ENCODE assay signal across 9 cellular contexts in the genomic region with DNA sequence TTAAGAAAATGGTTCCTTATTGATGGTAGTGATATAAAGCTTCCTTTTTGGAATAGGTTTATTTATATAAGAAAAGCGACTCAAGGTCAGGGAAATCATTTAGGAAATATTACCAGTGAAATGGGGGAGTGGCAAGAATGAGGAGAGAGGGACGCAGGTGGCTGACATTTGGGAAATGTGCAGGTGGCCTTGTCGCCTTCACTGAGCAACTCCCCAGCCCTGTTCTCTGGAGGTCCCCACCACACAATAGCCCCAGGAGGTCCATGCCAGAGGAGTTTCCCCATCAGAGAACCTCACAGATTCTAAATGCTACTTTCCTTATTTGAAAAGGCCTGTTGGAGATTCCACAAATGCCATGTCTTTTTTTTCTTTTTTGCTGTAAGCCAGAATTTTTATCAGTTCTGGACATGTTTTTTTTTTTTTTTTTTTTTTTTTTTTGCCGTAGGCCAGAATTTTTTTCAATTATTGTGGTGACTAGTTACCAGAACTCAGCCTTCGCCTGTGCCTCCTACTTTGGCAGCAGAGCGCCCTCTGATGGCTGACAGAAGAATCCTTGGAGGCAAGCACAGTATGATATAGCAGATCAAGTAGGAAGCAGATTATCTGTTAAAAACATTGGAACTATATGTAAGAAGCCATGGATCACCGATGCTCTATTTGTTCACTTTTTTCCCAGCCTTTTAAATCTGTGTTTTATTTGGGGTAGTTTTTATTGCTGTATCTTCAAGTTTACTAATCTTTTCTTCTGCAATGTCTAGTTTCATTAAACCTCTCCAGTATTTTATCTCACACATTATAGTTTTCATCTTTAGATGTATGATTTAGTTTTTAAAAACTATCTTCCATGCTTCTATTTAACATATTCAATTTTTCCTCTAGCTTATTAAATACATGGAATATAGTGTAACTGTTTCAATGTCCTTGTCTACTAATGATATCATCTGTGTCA. TPM values are rescaled to one million over a fixed set of nuclear protein-coding genes. Genes with fewer than 3 reads are reported as not detected.
DNase-seq lines count a peak whose midpoint lies in the region; ATAC-seq, FAIRE-seq and TF ChIP-seq lines count a peak whose summit lies in the region.
"Had no signal": no experiment of that assay in that cellular context is flagged by ENCODE, and none has a peak within 500 bp of the region (broad histone marks: within the 10 kb centered on the region; RNA-seq: fewer than 3 reads in every experiment).

No MANE protein-coding gene starts in this region.

- H3K4me3 Mint-ChIP-seq in Calu3 (ENCODE audit: low read depth, unreplicated experiment), result no peak overlapping the region
- H3K4me3 Mint-ChIP-seq in MCF 10A (ENCODE audit: unreplicated experiment), result no peak overlapping the region

- H3K27me3 Mint-ChIP-seq in Calu3 (ENCODE audit: unreplicated experiment), result peaks cover 55% of the 10 kb centered on the region
- peaks cover 12% of the 10 kb centered on the region for H3K27me3 Mint-ChIP-seq in MCF 10A (ENCODE audit: insufficient read depth, unreplicated experiment)

- peak; percentile 54 for DNase-seq in Calu3
- DNase-seq in H54 (ENCODE audit: insufficient read length, low spot score), result peak; percentile 63
- peak; percentile 39 for DNase-seq in NCI-H2029 treated with DMSO at 0.1 percent for 48 hours (lab: John Stamatoyannopoulos, UW)
- DNase-seq in UCSD-AML1 (lab: John Stamatoyannopoulos, UW; ENCODE audit: unreplicated experiment), result peak; percentile 31
- DNase-seq in MCF 10A (ENCODE audit: unreplicated experiment), result peak; percentile 75
- peak; percentile 77 for DNase-seq in islet precursor cell
- DNase-seq in stimulated activated CD4-positive, alpha-beta T cell treated with anti-CD3 and anti-CD28 coated beads, Interleukin-4, amount 100 ng/mL, for 24 hours, result peak; percentile 62

- H3K4me1 Mint-ChIP-seq in Calu3 (ENCODE audit: low read depth, unreplicated experiment) (no peaks in the 10 kb centered on the region), MCF 10A (ENCODE audit: insufficient read depth, unreplicated experiment) (no peaks in the 10 kb centered on the region)

- TF ChIP-seq POLR2A in H54 (IDR thresholded peaks at IDR 0.05; ENCODE audit: low read depth, low read length), result no peak

- POLR2A ChIA-PET in MCF 10A (lab: Yijun Ruan, JAX), result no interaction called here

- TF ChIP-seq CTCF in Calu3 (IDR thresholded peaks at IDR 0.05; ENCODE audit: unreplicated experiment) (peak; percentile 30), MCF 10A (IDR thresholded peaks at IDR 0.05; ENCODE audit: unreplicated experiment) (peak; percentile 83)

- ATAC-seq in HG02571 (IDR thresholded peaks at IDR 0.05; ENCODE audit: unreplicated experiment), result no peak

- BruUV-seq in Calu3 (replicated peaks; lab: Mats Ljungman, UMichigan), result no TSS peak
- no TSS peak for BruUV-seq in MCF 10A (replicated peaks; lab: Mats Ljungman, UMichigan)

- intact Hi-C loops in Calu3 (cut with micrococcal nuclease; ENCODE audit: unreplicated experiment), result loop anchor here (5.0 kb wide), 1 partner anchor 323 kb away; no protein-coding TSS in a partner anchor
- intact Hi-C loops in MCF 10A (cut with micrococcal nuclease), result loop anchor here (5.0 kb wide), 1 partner anchor 323 kb away; no protein-coding TSS in a partner anchor

- H3K27ac Mint-ChIP-seq in Calu3 (ENCODE audit: unreplicated experiment), result no peak overlapping the region
- H3K27ac Mint-ChIP-seq in MCF 10A (ENCODE audit: low read depth, unreplicated experiment), result no peak overlapping the region

- FAIRE-seq in H54 (lab: Jason Lieb, UNC), result no peak

- no peaks in the 10 kb centered on the region for H3K9me3 Mint-ChIP-seq in Calu3 (ENCODE audit: low read depth, unreplicated experiment)
- no peaks in the 10 kb centered on the region for H3K9me3 Mint-ChIP-seq in MCF 10A (ENCODE audit: unreplicated experiment)

- CTCF ChIA-PET in Calu3 (lab: Charles Lee), result interaction anchor here (0.6 to 0.7 kb wide), 2 partner anchors 10 to 111 kb away, joined by 3 read pairs; no protein-coding TSS in a partner anchor
- CTCF ChIA-PET in MCF 10A (lab: Yijun Ruan, JAX), result interaction anchor here (0.5 to 3.8 kb wide), 26 partner anchors 8 to 842 kb away, joined by 3 to 23 read pairs (median 3); a partner anchor contains a TSS

- H3K36me3 Mint-ChIP-seq in Calu3 (ENCODE audit: insufficient read depth, unreplicated experiment) (no peaks in the 10 kb centered on the region), MCF 10A (ENCODE audit: insufficient read depth, unreplicated experiment) (no peaks in the 10 kb centered on the region)

RNA-seq across cellular contexts. Expression of a gene that starts 18.6 kb away (rescaled TPM):
- total RNA-seq in Calu3 (2022) (not detected in 2 replicates), MCF 10A (2022) (not detected in 2 replicates)
- total RNA-seq: T-helper 1 cell treated with Interleukin-12 subunit alpha and Interleukin-12 subunit beta and Interleukin-4 antibody, amounts not matched to agents 30 ng/mL and 1 ng/mL, for 36 hours had no signal

RNA-seq across cellular contexts. Expression of a gene that starts 36.0 kb away (rescaled TPM):
- total RNA-seq in Calu3 (2022) (not detected in 2 replicates), MCF 10A (2022) (not detected in 2 replicates)
- total RNA-seq: T-helper 1 cell treated with Interleukin-12 subunit alpha and Interleukin-12 subunit beta and Interleukin-4 antibody, amounts not matched to agents 30 ng/mL and 1 ng/mL, for 36 hours had no signal
